16 cellular contexts compared by ENCODE assay signal in genomic region chr22:48443680-48444079, GRCh38.
A peak's percentile ranks its signal among the peaks of the same experiment; 100 is the strongest.
DNase-seq lines count a peak whose midpoint lies in the region; TF ChIP-seq lines count a peak whose summit lies in the region.
"Had no signal": no experiment of that assay in that cellular context is flagged by ENCODE, and none has a peak within 500 bp of the region (broad histone marks: within the 10 kb centered on the region; RNA-seq: fewer than 3 reads in every experiment).

No MANE protein-coding gene starts in this region.

- H3K9me3 ChIP-seq in BLaER1: peaks cover 10% of the 10 kb centered on the region
- no peaks in the 10 kb centered on the region for H3K9me3 ChIP-seq in MM.1S (replicated peaks; ENCODE audit: insufficient read depth, low read length)
- H3K9me3 ChIP-seq in SU-DHL-6 (ENCODE audit: insufficient read depth, low read length): no peaks in the 10 kb centered on the region
- H3K9me3 ChIP-seq in spleen: no peaks in the 10 kb centered on the region

- H3K9ac ChIP-seq in BLaER1: no peak overlapping the region
- no peak overlapping the region for H3K9ac ChIP-seq in MM.1S (ENCODE audit: low read length)
- H3K9ac ChIP-seq in SU-DHL-6 (ENCODE audit: low read length): no peak overlapping the region

- H3F3A ChIP-seq in MM.1S (ENCODE audit: insufficient read depth, low read length) (no peaks in the 10 kb centered on the region), SU-DHL-6 (ENCODE audit: insufficient read depth) (no peaks in the 10 kb centered on the region)

- no peak overlapping the region for H2AFZ ChIP-seq in MM.1S (ENCODE audit: low read length)
- H2AFZ ChIP-seq in SU-DHL-6 (ENCODE audit: low read depth, low read length, severe bottlenecking): no peak overlapping the region

- H3K79me2 ChIP-seq in MM.1S (ENCODE audit: low read length) (no peaks in the 10 kb centered on the region), SU-DHL-6 (ENCODE audit: insufficient read depth, low read length) (no peaks in the 10 kb centered on the region)

- peaks cover 76% of the 10 kb centered on the region for H4K20me1 ChIP-seq in BLaER1
- no peaks in the 10 kb centered on the region for H4K20me1 ChIP-seq in MM.1S (ENCODE audit: insufficient read depth, low read length)
- no peaks in the 10 kb centered on the region for H4K20me1 ChIP-seq in SU-DHL-6 (ENCODE audit: low read depth, low read length)

- TF ChIP-seq CTCF in MM.1S (IDR thresholded peaks at IDR 0.05; ENCODE audit: low read length) (no peak), SU-DHL-6 (IDR thresholded peaks at IDR 0.05; ENCODE audit: insufficient read depth, low read length, poor library complexity, severe bottlenecking) (no peak), spleen (IDR thresholded peaks at IDR 0.05 in 8 of 11, conservative IDR thresholded peaks at IDR 0.05 in 3 of 11) (no peak)

- H3K36me3 ChIP-seq in BLaER1 (no peaks in the 10 kb centered on the region), MM.1S (replicated peaks; ENCODE audit: insufficient read depth, low read length) (no peaks in the 10 kb centered on the region), SU-DHL-6 (ENCODE audit: low read length) (no peaks in the 10 kb centered on the region), spleen (no peaks in the 10 kb centered on the region)
- H3K36me3 ChIP-seq: BE2C had no signal

- TF ChIP-seq POLR2A in spleen (IDR thresholded peaks at IDR 0.05): no peak

- H3K4me2 ChIP-seq in BLaER1 (peak overlapping the region; percentile 87), MM.1S (ENCODE audit: low read depth, low read length) (peak overlapping the region; percentile 27; the same call in 1 of the 2 replicates), SU-DHL-6 (ENCODE audit: low read depth, low read length, poor library complexity, severe bottlenecking) (peak overlapping the region; percentile 37)

- H3K27ac ChIP-seq in BLaER1 (no peak overlapping the region), MM.1S (ENCODE audit: low read length) (no peak overlapping the region), SU-DHL-6 (ENCODE audit: low read depth, low read length) (peak overlapping the region; percentile 19; the same call in 1 of the 2 replicates), spleen (no peak overlapping the region)

- intact Hi-C loops in spleen (cut with DNase I; ENCODE audit: low total_unique reads): no loop called here

- H3K27me3 ChIP-seq in BLaER1 (peaks cover 88% of the 10 kb centered on the region), MM.1S (replicated peaks; ENCODE audit: insufficient read depth, low read length) (no peaks in the 10 kb centered on the region; the same call in 1 of the 2 replicates), SU-DHL-6 (ENCODE audit: low read length) (no peaks in the 10 kb centered on the region), spleen (replicated peaks in 1 of 7) (peaks cover 0 to 95% (median 0%) of the 10 kb centered on the region in 7 donors)
- H3K27me3 ChIP-seq: BE2C had no signal

- DNase-seq in MM.1S (no peak), spleen (peak; percentile 13), cerebellar nuclear complex (lab: John Stamatoyannopoulos, UW) (no peak), Ammon's horn (ENCODE audit: low spot score) (no peak), occipital lobe (lab: John Stamatoyannopoulos, UW) (no peak)
- no peak for DNase-seq in stimulated activated CD4-positive, alpha-beta T cell treated with anti-CD3 and anti-CD28 coated beads, Interleukin-12 subunit alpha, Interleukin-12 subunit beta, amount 100 ng/mL, for 4 hours
- DNase-seq: 8988T; BE2C; CD4-positive, alpha-beta memory T cell; DMS153; GDM1; GOT3; H7; HFFc6 had no signal

- no peak overlapping the region for H3K4me3 ChIP-seq in BLaER1
- no peak overlapping the region for H3K4me3 ChIP-seq in MM.1S (ENCODE audit: low read length)
- H3K4me3 ChIP-seq in SU-DHL-6 (ENCODE audit: insufficient read depth, low read length, poor library complexity, severe bottlenecking): no peak overlapping the region
- H3K4me3 ChIP-seq in spleen: no peak overlapping the region

- H3K9me2 ChIP-seq in MM.1S (replicated peaks; ENCODE audit: insufficient read depth, low read length) (no peaks in the 10 kb centered on the region), SU-DHL-6 (replicated peaks; ENCODE audit: insufficient read depth, low read length) (no peaks in the 10 kb centered on the region)

- 65 to 86% (median 77%) methylated on average over 4 of the region's 4 CpGs for WGBS in spleen, 5 donors

- peaks cover 31% of the 10 kb centered on the region for H3K4me1 ChIP-seq in BLaER1
- H3K4me1 ChIP-seq in MM.1S (ENCODE audit: low read length): peaks cover 12% of the 10 kb centered on the region
- peaks cover 0 to 17% (median 0%) of the 10 kb centered on the region in 6 donors for H3K4me1 ChIP-seq in spleen
- H3K4me1 ChIP-seq: BE2C had no signal

Comparison
In these comparisons a context has a peak if more than half of its experiments do, and no peak if none do; other contexts are left out.
1. H3K4me2 ChIP-seq: peak in every context shown above with its lines; median percentile 87 in BLaER1; 37 in SU-DHL-6; 27 in MM.1S.